Comparison of ENCODE assay signal across 8 cellular contexts in genomic region chr12:64890873-64891468, GRCh38.
DNase-seq lines count a peak whose midpoint lies in the region; ATAC-seq and TF ChIP-seq lines count a peak whose summit lies in the region.

No MANE protein-coding gene starts in this region.

- H3K9ac ChIP-seq in neural cell (ENCODE audit: low read length) = no peak overlapping the region

- DNase-seq in ELR (ENCODE audit: low read depth) (peak; percentile 73), H7 (peak; percentile 49), NCI-H1417 treated with DMSO at 0.1 percent for 48 hours (lab: John Stamatoyannopoulos, UW) (peak; percentile 25), SKM-1 treated with dmso at 0.1 percent for 144 hours (lab: John Stamatoyannopoulos, UW; ENCODE audit: unreplicated experiment) (peak; percentile 17), fibroblast of gingiva (ENCODE audit: low read depth) (peak; percentile 42)
- DNase-seq in activated CD8-positive, alpha-beta memory T cell treated with anti-CD3 and anti-CD28 coated beads, Interleukin-2, amount 50 U/mL, for 4 hours = no peak

- TF ChIP-seq EP300 in neural cell (conservative IDR thresholded peaks at IDR 0.05; ENCODE audit: poor library complexity, severe bottlenecking) = no peak

- H3K36me3 ChIP-seq in H7 (replicated peaks; ENCODE audit: control insufficient read depth, insufficient read depth, low read length) = no peaks in the 10 kb centered on the region
- H3K36me3 ChIP-seq in neural cell (ENCODE audit: insufficient read depth, low read length) = no peaks in the 10 kb centered on the region

- no peaks in the 10 kb centered on the region for H3K79me2 ChIP-seq in neural cell (replicated peaks; ENCODE audit: insufficient read depth, low read length)

- no peak for ATAC-seq in GM18511 (IDR thresholded peaks at IDR 0.05; ENCODE audit: unreplicated experiment)

- peak; percentile 94 for TF ChIP-seq RAD21 in neural cell (conservative IDR thresholded peaks at IDR 0.05)

- no peak overlapping the region for H3K27ac ChIP-seq in neural cell (ENCODE audit: low read length)

- no peak overlapping the region for H3K4me2 ChIP-seq in neural cell (ENCODE audit: low read length)

- no peaks in the 10 kb centered on the region for H4K20me1 ChIP-seq in neural cell (ENCODE audit: insufficient read depth)

- no peak overlapping the region for H2AFZ ChIP-seq in neural cell (ENCODE audit: low read depth, low read length)

- no peak overlapping the region for H3K4me3 ChIP-seq in H7 (ENCODE audit: insufficient read depth, low read depth, low read length)
- no peak overlapping the region for H3K4me3 ChIP-seq in neural cell (ENCODE audit: low read length)

- H3K27me3 ChIP-seq in H7 (ENCODE audit: control insufficient read depth, insufficient read depth, low read length) (no peaks in the 10 kb centered on the region), neural cell (ENCODE audit: insufficient read depth, low read depth, low read length) (no peaks in the 10 kb centered on the region)

- H3K9me3 ChIP-seq in neural cell (ENCODE audit: low read length) = no peaks in the 10 kb centered on the region

- peak; percentile 92 for TF ChIP-seq CTCF in neural cell (IDR thresholded peaks at IDR 0.05; ENCODE audit: poor library complexity, severe bottlenecking)

- no peaks in the 10 kb centered on the region for H3K9me2 ChIP-seq in neural cell (ENCODE audit: insufficient read depth, low read length)

- no peaks in the 10 kb centered on the region for H3F3A ChIP-seq in neural cell (ENCODE audit: insufficient read depth, low read length, poor library complexity, severe bottlenecking)

TF ChIP-seq in neural cell, 6 proteins besides CTCF, POLR2A, EP300 and RAD21:
- TF ChIP-seq POLR2AphosphoS5 (IDR thresholded peaks at IDR 0.05) = no peak
- TF ChIP-seq SMC3 (conservative IDR thresholded peaks at IDR 0.05; ENCODE audit: poor library complexity) = peak; percentile 93
